17 cellular contexts compared by ENCODE assay signal in the genomic region with DNA sequence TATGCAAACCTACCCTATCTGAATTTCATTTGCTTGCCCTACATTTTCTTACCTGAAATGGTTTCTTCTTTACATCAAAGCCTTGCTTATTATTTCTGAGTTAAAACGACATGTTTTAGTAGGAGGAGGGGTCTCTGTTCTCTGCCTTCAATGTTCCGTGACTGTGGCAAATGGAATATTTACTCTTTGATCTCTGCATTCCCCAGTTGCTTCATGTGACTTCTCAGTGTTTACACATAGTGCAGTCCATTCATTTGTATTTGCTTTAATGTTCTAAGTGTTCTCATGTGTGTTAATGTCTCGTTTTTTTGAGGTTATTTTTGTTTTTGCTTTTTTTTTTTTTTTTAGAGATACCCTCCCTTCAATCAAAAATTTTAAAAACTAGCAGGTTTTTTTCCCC.
DNase-seq lines count a peak whose midpoint lies in the region; ATAC-seq, FAIRE-seq and TF ChIP-seq lines count a peak whose summit lies in the region.
"Had no signal": no experiment of that assay in that cellular context is flagged by ENCODE, and none has a peak within 500 bp of the region (broad histone marks: within the 10 kb centered on the region; RNA-seq: fewer than 3 reads in every experiment).

No MANE protein-coding gene starts in this region.

- TF ChIP-seq RAD21 in A549 (conservative IDR thresholded peaks at IDR 0.05 in 1 of 2, IDR thresholded peaks at IDR 0.05 in 1 of 2) (no peak), IMR-90 (IDR thresholded peaks at IDR 0.05; ENCODE audit: low read length) (no peak)

- H3K18ac ChIP-seq in IMR-90 (ENCODE audit: low read depth, low read length) = no peak overlapping the region

- no peak overlapping the region for H2BK5ac ChIP-seq in IMR-90 (ENCODE audit: low read depth, low read length, poor library complexity, severe bottlenecking)

- no peak overlapping the region for H4K8ac ChIP-seq in IMR-90 (ENCODE audit: low read depth in 2 of 2, low read length in 2 of 2)

- no peak overlapping the region for H2AK9ac ChIP-seq in IMR-90 (replicated peaks; ENCODE audit: low read depth, low read length, poor library complexity)

- H3K9me3 Mint-ChIP-seq in stimulated activated effector memory CD8-positive, alpha-beta T cell treated with anti-CD3 and anti-CD28 coated beads, Interleukin-12 subunit alpha, Interleukin-12 subunit beta, amount 100 ng/mL, for 72 hours = peaks cover 8% of the 10 kb centered on the region

- H4K20me1 ChIP-seq in IMR-90 (ENCODE audit: insufficient read depth, low read length) = no peaks in the 10 kb centered on the region

- no peaks in the 10 kb centered on the region for H3K27me3 ChIP-seq in IMR-90 (ENCODE audit: control insufficient read depth, insufficient read depth, low read length)
- H3K27me3 ChIP-seq in right atrium auricular region = no peaks in the 10 kb centered on the region

- POLR2A ChIA-PET in A549 (lab: Yijun Ruan, JAX) (interaction anchor here (0.7 kb wide), 1 partner anchor 418 kb away, joined by 3 read pairs; no protein-coding TSS in a partner anchor), IMR-90 (lab: Charles Lee; ENCODE audit: unreplicated experiment) (no interaction called here)

- H3K9ac ChIP-seq in IMR-90 (ENCODE audit: low read depth, low read length) = no peak overlapping the region

- H3K36me3 Mint-ChIP-seq in stimulated activated effector memory CD8-positive, alpha-beta T cell treated with anti-CD3 and anti-CD28 coated beads, Interleukin-12 subunit alpha, Interleukin-12 subunit beta, amount 100 ng/mL, for 72 hours = no peaks in the 10 kb centered on the region
- H3K36me3 Mint-ChIP-seq: natural killer cell had no signal

- 13% methylated on average over 3 of the region's 3 CpGs for WGBS in A549 (ENCODE audit: missing lambda C conversion rate)
- WGBS in IMR-90 (ENCODE audit: extremely low coverage in 2 of 2, insufficient read length in 1 of 2), 2 experiments = no CpG with 5 or more reads among the region's 3 CpGs

- no peak overlapping the region for H2BK120ac ChIP-seq in IMR-90 (ENCODE audit: low read depth, low read length)

- in situ Hi-C loops in IMR-90 (cut with MboI; ENCODE audit: low sequenced_read_pairs) (no loop called here), SK-MEL-5 (cut with HindIII; ENCODE audit: low pct_unique_long_range_greater_than_20kb, low sequenced_read_pairs) (no loop called here)

- ATAC-seq in A549 = peak in 1 of 2 experiments; percentile 61; a peak in 2 of 6 replicates
- ATAC-seq in IMR-90 (ENCODE audit: low read depth) = peak; percentile 57
- peak; percentile 88 for ATAC-seq in left lobe of liver
- no peak for ATAC-seq in stimulated activated effector memory CD8-positive, alpha-beta T cell treated with anti-CD3 and anti-CD28 coated beads, Interleukin-12 subunit alpha, Interleukin-12 subunit beta, amount 100 ng/mL, for 72 hours
- ATAC-seq: GM12878, natural killer cell, right cardiac atrium had no signal

- CTCF ChIA-PET in A549 (lab: Yijun Ruan, JAX) (no interaction called here), IMR-90 (lab: Yijun Ruan, JAX) (no interaction called here)

- H3K4me1 ChIP-seq in A549 = peaks cover 41% of the 10 kb centered on the region
- H3K4me1 ChIP-seq in IMR-90 (ENCODE audit: control insufficient read depth, insufficient read depth, low read length) = peaks cover 2% of the 10 kb centered on the region; the same call in 1 of the 2 replicates
- no peaks in the 10 kb centered on the region for H3K4me1 ChIP-seq in right atrium auricular region

- H3K27ac ChIP-seq in A549 = peak overlapping the region in 1 of 2 experiments; percentile 33; a peak in 1 of 6 replicates
- no peak overlapping the region for H3K27ac ChIP-seq in IMR-90 (ENCODE audit: insufficient read depth, low read length)
- no peak overlapping the region for H3K27ac ChIP-seq in right atrium auricular region

- H3K36me3 ChIP-seq in IMR-90 (ENCODE audit: control insufficient read depth, insufficient read depth, low read length) (peaks cover 24% of the 10 kb centered on the region), right atrium auricular region (peaks cover 7% of the 10 kb centered on the region)

- intact Hi-C loops in IMR-90 (cut with micrococcal nuclease) = loop anchor here (10.0 kb wide), 1 partner anchor 146 kb away; no protein-coding TSS in a partner anchor

- peak in 1 of 2 experiments; percentile 35 for DNase-seq in A549 (ENCODE audit: low read depth in 1 of 2, low spot score in 1 of 2)
- DNase-seq in IMR-90 = peak; percentile 33
- peak; percentile 64 for DNase-seq in SK-MEL-5 (ENCODE audit: low read depth, low spot score)
- no peak for DNase-seq in left lobe of liver (ENCODE audit: low spot score)
- DNase-seq in stimulated activated effector memory CD8-positive, alpha-beta T cell treated with anti-CD3 and anti-CD28 coated beads, Interleukin-12 subunit alpha, Interleukin-12 subunit beta, amount 100 ng/mL, for 72 hours (ENCODE audit: low spot score in 2 of 2) = no peak
- DNase-seq in D341Med (ENCODE audit: low spot score) = no peak
- DNase-seq in right atrium auricular region (ENCODE audit: low spot score) = no peak
- no peak for DNase-seq in T-helper 1 cell
- DNase-seq: activated gamma-delta T cell; anterior cingulate cortex; natural killer cell; NCI-H146; right cardiac atrium; stimulated activated CD4-positive, alpha-beta T cell treated with anti-CD3 and anti-CD28 coated beads, Interleukin-1b, Interleukin-23, amount 100 ng/mL, for 48 hours; T-helper 2 cell had no signal

- no peak overlapping the region for H2AK5ac ChIP-seq in IMR-90 (ENCODE audit: low read depth, low read length)

- no peak overlapping the region for H2BK20ac ChIP-seq in IMR-90 (ENCODE audit: low read depth, low read length)

- H3K79me1 ChIP-seq in IMR-90 (ENCODE audit: low read depth in 1 of 2, low read length in 2 of 2) = peaks cover 3 to 10% of the 10 kb centered on the region in 2 experiments; a peak in 3 of 4 replicates

- no TSS peak for BruUV-seq in IMR-90 (replicated peaks; lab: Mats Ljungman, UMichigan)

- TF ChIP-seq CTCF in A549 (IDR thresholded peaks at IDR 0.05) (no peak), IMR-90 (conservative IDR thresholded peaks at IDR 0.05; ENCODE audit: low read depth, low read length) (no peak), right atrium auricular region (IDR thresholded peaks at IDR 0.05) (no peak)

- H3K9me3 ChIP-seq in A549 = no peaks in the 10 kb centered on the region
- H3K9me3 ChIP-seq in IMR-90 (ENCODE audit: control insufficient read depth, insufficient read depth, low read length) = no peaks in the 10 kb centered on the region
- H3K9me3 ChIP-seq in right atrium auricular region = no peaks in the 10 kb centered on the region

- no peak for TF ChIP-seq EP300 in A549 (IDR thresholded peaks at IDR 0.05)

- H3K4me2 ChIP-seq in A549 (peak overlapping the region; percentile 38), IMR-90 (ENCODE audit: low read depth, low read length) (no peak overlapping the region)

- dilution Hi-C loops in IMR-90 (cut with HindIII; ENCODE audit: low sequenced_read_pairs, unreplicated experiment) = no loop called here

- H2BK15ac ChIP-seq in IMR-90 (ENCODE audit: low read depth, low read length) = no peak overlapping the region

- TF ChIP-seq POLR2A in A549 (IDR thresholded peaks at IDR 0.05; ENCODE audit: low read length) = no peak
- no peak for TF ChIP-seq POLR2A in IMR-90 (IDR thresholded peaks at IDR 0.05; ENCODE audit: low read depth, low read length)

- H3K4ac ChIP-seq in IMR-90 (ENCODE audit: low read depth, low read length) = no peak overlapping the region

- H3K23ac ChIP-seq in IMR-90 (ENCODE audit: low read depth, low read length) = no peak overlapping the region

- H3K56ac ChIP-seq in IMR-90 (ENCODE audit: extremely low read depth, insufficient read depth, low read length) = no peak overlapping the region

- no peak overlapping the region for H3K14ac ChIP-seq in IMR-90 (replicated peaks; ENCODE audit: low read depth, low read length)

- H2AFZ ChIP-seq in IMR-90 (replicated peaks; ENCODE audit: low read length, poor library complexity) = no peak overlapping the region

- H3K4me1 Mint-ChIP-seq in stimulated activated effector memory CD8-positive, alpha-beta T cell treated with anti-CD3 and anti-CD28 coated beads, Interleukin-12 subunit alpha, Interleukin-12 subunit beta, amount 100 ng/mL, for 72 hours = no peaks in the 10 kb centered on the region
- H3K4me1 Mint-ChIP-seq: natural killer cell had no signal

- H4K5ac ChIP-seq in IMR-90 (ENCODE audit: low read depth, low read length) = no peak overlapping the region

- H3K4me3 ChIP-seq in A549 = no peak overlapping the region
- no peak overlapping the region for H3K4me3 ChIP-seq in IMR-90 (ENCODE audit: insufficient read depth, low read depth, low read length)
- H3K4me3 ChIP-seq in right atrium auricular region = no peak overlapping the region
- H3K4me3 ChIP-seq: GM12878 had no signal

- no peak overlapping the region for H3K27ac Mint-ChIP-seq in stimulated activated effector memory CD8-positive, alpha-beta T cell treated with anti-CD3 and anti-CD28 coated beads, Interleukin-12 subunit alpha, Interleukin-12 subunit beta, amount 100 ng/mL, for 72 hours
- H3K27ac Mint-ChIP-seq: natural killer cell had no signal

- H3K9me1 ChIP-seq in IMR-90 (ENCODE audit: insufficient read depth, low read length) = no peaks in the 10 kb centered on the region

- FAIRE-seq in A549 (lab: Jason Lieb, UNC) = peak; percentile 49
- FAIRE-seq: GM12878, H1 had no signal

- H3K4me3 Mint-ChIP-seq in stimulated activated effector memory CD8-positive, alpha-beta T cell treated with anti-CD3 and anti-CD28 coated beads, Interleukin-12 subunit alpha, Interleukin-12 subunit beta, amount 100 ng/mL, for 72 hours = no peak overlapping the region
- H3K4me3 Mint-ChIP-seq: natural killer cell had no signal

- no peak overlapping the region for H4K91ac ChIP-seq in IMR-90 (ENCODE audit: insufficient read depth, low read depth, low read length)

TF ChIP-seq in A549, 52 proteins besides CTCF, POLR2A, EP300 and RAD21 (continues in another document):
- TF ChIP-seq EHF (CRISPR knock-in tag; IDR thresholded peaks at IDR 0.05) = no peak
- TF ChIP-seq, protein P1, sequence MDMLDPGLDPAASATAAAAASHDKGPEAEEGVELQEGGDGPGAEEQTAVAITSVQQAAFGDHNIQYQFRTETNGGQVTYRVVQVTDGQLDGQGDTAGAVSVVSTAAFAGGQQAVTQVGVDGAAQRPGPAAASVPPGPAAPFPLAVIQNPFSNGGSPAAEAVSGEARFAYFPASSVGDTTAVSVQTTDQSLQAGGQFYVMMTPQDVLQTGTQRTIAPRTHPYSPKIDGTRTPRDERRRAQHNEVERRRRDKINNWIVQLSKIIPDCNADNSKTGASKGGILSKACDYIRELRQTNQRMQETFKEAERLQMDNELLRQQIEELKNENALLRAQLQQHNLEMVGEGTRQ (IDR thresholded peaks at IDR 0.05) = peak; percentile 23; the same call in 1 of the 2 replicates

TF ChIP-seq in IMR-90, 13 proteins besides CTCF, POLR2A, EP300 and RAD21 (continues in another document):
- TF ChIP-seq, protein P1 (IDR thresholded peaks at IDR 0.05; ENCODE audit: low read depth, low read length) = peak; percentile 63

Comparison
In these comparisons a context has a peak if more than half of its experiments do, and no peak if none do; other contexts are left out.
1. DNase-seq: peak in IMR-90 (single experiment) and SK-MEL-5 (single experiment); none in left lobe of liver (single experiment), stimulated activated effector memory CD8-positive, alpha-beta T cell treated with anti-CD3 and anti-CD28 coated beads, Interleukin-12 subunit alpha, Interleukin-12 subunit beta, amount 100 ng/mL, for 72 hours (0 of 2), D341Med (single experiment), right atrium auricular region (single experiment) and T-helper 1 cell (0 of 5).